In genomic region chr4:83054928-83055327, GRCh38 we compare ENCODE assay signal across 1 cellular context.
TF ChIP-seq lines count a peak whose summit lies in the region.

No MANE protein-coding gene starts in this region.

TF ChIP-seq in H1, 55 proteins besides CTCF, POLR2A, EP300 and RAD21:
- TF ChIP-seq GABPA (IDR thresholded peaks at IDR 0.05; ENCODE audit: borderline replicate concordance, insufficient read depth, low read length) (no peak), MAFK (IDR thresholded peaks at IDR 0.05; ENCODE audit: low read depth, low read length) (no peak), CTBP2 (IDR thresholded peaks at IDR 0.05; ENCODE audit: borderline replicate concordance, insufficient read depth, insufficient read length, low read length) (no peak), YY1 (IDR thresholded peaks at IDR 0.05; ENCODE audit: low read depth, low read length) (no peak), CEBPB (IDR thresholded peaks at IDR 0.05; ENCODE audit: low read depth, low read length) (no peak), NANOG (IDR thresholded peaks at IDR 0.05; ENCODE audit: insufficient read depth, low read depth, low read length, poor library complexity, severe bottlenecking) (no peak), RBBP5 (IDR thresholded peaks at IDR 0.05; ENCODE audit: borderline replicate concordance, low read depth, low read length) (no peak), EGR1 (IDR thresholded peaks at IDR 0.05; ENCODE audit: borderline replicate concordance, low read depth, low read length) (no peak), TAF7 (optimal IDR thresholded peaks at IDR 0.05; ENCODE audit: borderline replicate concordance, low read depth, low read length) (no peak), CHD1 (IDR thresholded peaks at IDR 0.05; ENCODE audit: low read depth, low read length) (no peak), TEAD4 (IDR thresholded peaks at IDR 0.05; ENCODE audit: low read depth, low read length) (no peak), HDAC6 (IDR thresholded peaks at IDR 0.05; ENCODE audit: low read depth, low read length) (no peak), BCL11A (IDR thresholded peaks at IDR 0.05; ENCODE audit: low read depth in 2 of 2, low read length in 2 of 2) (no peak), GTF2F1 (IDR thresholded peaks at IDR 0.05; ENCODE audit: borderline replicate concordance, low read depth, low read length) (no peak), JUN (IDR thresholded peaks at IDR 0.05; ENCODE audit: low read depth, low read length) (no peak), TAF1 (IDR thresholded peaks at IDR 0.05; ENCODE audit: low read depth, low read length) (no peak), JUND (IDR thresholded peaks at IDR 0.05; ENCODE audit: low read length) (no peak), CREB1 (IDR thresholded peaks at IDR 0.05) (no peak)
